18 cellular contexts compared by ENCODE assay signal in genomic region chr7:24889611-24890010, GRCh38.
DNase-seq lines count a peak whose midpoint lies in the region; ATAC-seq and TF ChIP-seq lines count a peak whose summit lies in the region.
"Had no signal": no experiment of that assay in that cellular context is flagged by ENCODE, and none has a peak within 500 bp of the region (broad histone marks: within the 10 kb centered on the region; RNA-seq: fewer than 3 reads in every experiment).

No MANE protein-coding gene starts in this region.

- peaks cover 41% of the 10 kb centered on the region for H3K4me1 Mint-ChIP-seq in brain

- H3K4me3 Mint-ChIP-seq in brain, result no peak overlapping the region
- H3K4me3 Mint-ChIP-seq: CD8-positive, alpha-beta T cell; HFFc6; IgD-negative memory B cell; T-helper 17 cell had no signal

- H3K27me3 Mint-ChIP-seq in brain, result no peaks in the 10 kb centered on the region
- H3K27me3 Mint-ChIP-seq: IgD-negative memory B cell, T-helper 17 cell had no signal

- H3K9me3 Mint-ChIP-seq in brain, result peaks cover 0 to 3% (median 0%) of the 10 kb centered on the region in 5 experiments
- H3K9me3 Mint-ChIP-seq: CD8-positive, alpha-beta T cell; HFFc6; IgD-negative memory B cell had no signal

- DNase-seq in NCI-H1105 treated with DMSO at 0.1 percent for 48 hours (lab: John Stamatoyannopoulos, UW), result peak; percentile 69
- no peak for DNase-seq in NCI-H2029 (lab: John Stamatoyannopoulos, UW)
- no peak for DNase-seq in hypothalamus (lab: John Stamatoyannopoulos, UW)
- DNase-seq in germinal center (ENCODE audit: low spot score), result no peak
- DNase-seq: Calu3; CD8-positive, alpha-beta T cell; EL; HFFc6; NCI-H187; NCI-H510A; PC-9; SJCRH30; T-helper 17 cell had no signal

- H3K36me3 Mint-ChIP-seq in brain, result no peaks in the 10 kb centered on the region

- H3K27ac Mint-ChIP-seq in brain, result peak overlapping the region in 4 of 5 experiments; percentile 2 to 80 (median 70)
- H3K27ac Mint-ChIP-seq: CD8-positive, alpha-beta T cell; HFFc6; IgD-negative memory B cell; T-helper 17 cell had no signal

- peak; percentile 65 for ATAC-seq in GM19463 (IDR thresholded peaks at IDR 0.05; ENCODE audit: unreplicated experiment)
- ATAC-seq in HG02623 (IDR thresholded peaks at IDR 0.05; ENCODE audit: unreplicated experiment), result peak; percentile 41
- ATAC-seq in HG02610 (IDR thresholded peaks at IDR 0.05; ENCODE audit: unreplicated experiment), result no peak
- ATAC-seq: CD8-positive, alpha-beta T cell; T-helper 17 cell had no signal

- no peak for TF ChIP-seq CTCF in brain (conservative IDR thresholded peaks at IDR 0.05)
